In the genomic region with DNA sequence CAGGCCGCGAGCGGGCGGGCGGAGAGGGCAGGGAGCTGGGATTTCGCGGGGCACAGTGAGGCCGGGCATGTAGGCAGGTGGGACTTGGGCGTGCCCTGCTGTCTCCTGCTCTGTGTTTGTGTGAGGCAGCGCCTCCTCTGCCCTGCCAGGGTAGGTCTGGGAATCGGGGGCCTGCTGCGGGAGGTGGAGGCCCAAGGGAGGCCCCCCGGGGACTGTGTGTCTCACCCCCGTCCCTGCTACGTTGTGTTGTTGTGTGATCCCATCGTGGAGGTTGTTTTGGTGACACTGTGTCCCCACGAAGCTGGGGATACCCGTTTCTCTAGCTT, we compare ENCODE assay signal across 13 cellular contexts. TPM values are rescaled to one million over a fixed set of nuclear protein-coding genes. Genes with fewer than 3 reads are reported as not detected.
DNase-seq lines count a peak whose midpoint lies in the region; ATAC-seq, FAIRE-seq and TF ChIP-seq lines count a peak whose summit lies in the region.
"Had no signal": no experiment of that assay in that cellular context is flagged by ENCODE, and none has a peak within 500 bp of the region (broad histone marks: within the 10 kb centered on the region; RNA-seq: fewer than 3 reads in every experiment).

No MANE protein-coding gene starts in this region.

- TF ChIP-seq EP300 in sigmoid colon (IDR thresholded peaks at IDR 0.05): no peak

- no peak for TF ChIP-seq CTCF in AG04450 (IDR thresholded peaks at IDR 0.05; ENCODE audit: low read depth, low read length)
- TF ChIP-seq CTCF in bronchial epithelial cell (IDR thresholded peaks at IDR 0.05; ENCODE audit: insufficient read depth, low read length, severe bottlenecking): peak; percentile 2
- TF ChIP-seq CTCF in kidney (IDR thresholded peaks at IDR 0.05; ENCODE audit: borderline replicate concordance, extremely low read depth, insufficient read depth): no peak
- TF ChIP-seq CTCF in sigmoid colon (IDR thresholded peaks at IDR 0.05): no peak

- H3K27me3 ChIP-seq in AG04450 (ENCODE audit: control insufficient read depth, insufficient read depth, low read length) (peaks cover 23% of the 10 kb centered on the region), bronchial epithelial cell (ENCODE audit: control insufficient read depth, insufficient read depth, low read length) (peaks cover 17% of the 10 kb centered on the region), sigmoid colon (peaks cover 30 to 76% (median 38%) of the 10 kb centered on the region in 3 donors)

- no peak for ATAC-seq in SK-N-SH treated with all-trans-retinoic acid at 6 μM for 48 hours
- ATAC-seq: WTC11 had no signal

- H3K27ac ChIP-seq in AG04450 (ENCODE audit: low read depth, low read length): peak overlapping the region; percentile 11
- H3K27ac ChIP-seq in kidney (ENCODE audit: low read depth in 2 of 2, low read length in 2 of 2): peak overlapping the region; percentile 83 to 84
- peak overlapping the region; percentile 82 to 84 (median 84) for H3K27ac ChIP-seq in sigmoid colon

- POLR2A ChIA-PET in AG04450 (lab: Yijun Ruan, JAX): no interaction called here

- no peak overlapping the region for H3K4me3 Mint-ChIP-seq in activated naive CD4-positive, alpha-beta T cell treated with anti-CD3 and anti-CD28 coated beads, Interleukin-2, amount 10 ng/mL, durations not matched to agents 7 days and 5 days
- H3K4me3 Mint-ChIP-seq: WTC11 had no signal

- H3K27me3 Mint-ChIP-seq in activated naive CD4-positive, alpha-beta T cell treated with anti-CD3 and anti-CD28 coated beads, Interleukin-2, amount 10 ng/mL, durations not matched to agents 7 days and 5 days: peaks cover 63% of the 10 kb centered on the region

- CTCF ChIA-PET in AG04450 (lab: Charles Lee): interaction anchor here (0.8 to 1.9 kb wide), 2 partner anchors 73 to 356 kb away, joined by 3 to 10 read pairs; no protein-coding TSS in a partner anchor
- CTCF ChIA-PET in activated naive CD4-positive, alpha-beta T cell treated with anti-CD3 and anti-CD28 coated beads, Interleukin-2, amount 10 ng/mL, durations not matched to agents 7 days and 5 days (lab: Charles Lee): no interaction called here

- FAIRE-seq in bronchial epithelial cell (lab: Jason Lieb, UNC) (no peak), kidney (lab: Jason Lieb, UNC) (no peak), H54 (lab: Jason Lieb, UNC) (no peak)

- intact Hi-C loops in kidney (cut with DNase I): no loop called here
- intact Hi-C loops in sigmoid colon (cut with DNase I): no loop called here

- DNase-seq in AG04450 (ENCODE audit: low read depth, low spot score): no peak
- DNase-seq in bronchial epithelial cell (ENCODE audit: low read depth): no peak
- no peak for DNase-seq in kidney
- DNase-seq in sigmoid colon: peak; percentile 82
- DNase-seq in NCI-H2081 (lab: John Stamatoyannopoulos, UW): no peak
- no peak for DNase-seq in activated naive CD4-positive, alpha-beta T cell treated with anti-CD3 and anti-CD28 coated beads, Interleukin-2, amount 10 ng/mL, durations not matched to agents 7 days and 5 days
- DNase-seq in H54 (ENCODE audit: insufficient read length, low spot score): no peak
- DNase-seq: DMS79, NCI-H187 had no signal

- H3K9me3 ChIP-seq in AG04450 (ENCODE audit: control insufficient read depth, insufficient read depth, low read length) (no peaks in the 10 kb centered on the region), kidney (ENCODE audit: control insufficient read depth in 1 of 2, low read length in 2 of 2) (no peaks in the 10 kb centered on the region), sigmoid colon (no peaks in the 10 kb centered on the region)

- no peaks in the 10 kb centered on the region for H3K36me3 ChIP-seq in bronchial epithelial cell (ENCODE audit: control insufficient read depth, insufficient read depth, low read length)
- H3K36me3 ChIP-seq in kidney (ENCODE audit: control insufficient read depth in 1 of 2, insufficient read depth in 2 of 2, low read length in 2 of 2): no peaks in the 10 kb centered on the region
- H3K36me3 ChIP-seq in sigmoid colon: no peaks in the 10 kb centered on the region

- peaks cover 36% of the 10 kb centered on the region for H3K4me1 Mint-ChIP-seq in activated naive CD4-positive, alpha-beta T cell treated with anti-CD3 and anti-CD28 coated beads, Interleukin-2, amount 10 ng/mL, durations not matched to agents 7 days and 5 days

- 38 to 65% methylated on average over 18 of the region's 18 CpGs for WGBS in sigmoid colon, 2 donors

- TF ChIP-seq POLR2A in sigmoid colon (IDR thresholded peaks at IDR 0.05) (peak in 1 of 2 donors; percentile 21), H54 (IDR thresholded peaks at IDR 0.05; ENCODE audit: low read depth, low read length) (no peak)

- H3K4me3 ChIP-seq in AG04450 (ENCODE audit: low read depth, low read length) (no peak overlapping the region), bronchial epithelial cell (ENCODE audit: low read depth, low read length) (no peak overlapping the region), kidney (ENCODE audit: low read length in 2 of 2) (peak overlapping the region in 1 of 2 donors; percentile 28), sigmoid colon (peak overlapping the region; percentile 34 to 53 (median 47))

- peaks cover 0 to 14% of the 10 kb centered on the region in 2 donors for H3K4me1 ChIP-seq in kidney (ENCODE audit: control insufficient read depth in 1 of 2, insufficient read depth in 1 of 2, low read depth in 1 of 2, low read length in 2 of 2)
- peaks cover 0 to 59% (median 46%) of the 10 kb centered on the region in 4 donors for H3K4me1 ChIP-seq in sigmoid colon

- no peaks in the 10 kb centered on the region for H3K9me3 Mint-ChIP-seq in activated naive CD4-positive, alpha-beta T cell treated with anti-CD3 and anti-CD28 coated beads, Interleukin-2, amount 10 ng/mL, durations not matched to agents 7 days and 5 days
- H3K9me3 Mint-ChIP-seq: WTC11 had no signal

- no peaks in the 10 kb centered on the region for H3K36me3 Mint-ChIP-seq in activated naive CD4-positive, alpha-beta T cell treated with anti-CD3 and anti-CD28 coated beads, Interleukin-2, amount 10 ng/mL, durations not matched to agents 7 days and 5 days
- H3K36me3 Mint-ChIP-seq: WTC11 had no signal

- H3K27ac Mint-ChIP-seq in activated naive CD4-positive, alpha-beta T cell treated with anti-CD3 and anti-CD28 coated beads, Interleukin-2, amount 10 ng/mL, durations not matched to agents 7 days and 5 days: no peak overlapping the region
- H3K27ac Mint-ChIP-seq: progenitor cell of endocrine pancreas had no signal

- peak overlapping the region in 1 of 2 donors; percentile 58 for H3K9ac ChIP-seq in kidney (ENCODE audit: low read length in 2 of 2)

TF ChIP-seq in SK-N-SH treated with all-trans-retinoic acid at 6 μM for 48 hours, 23 proteins besides CTCF, POLR2A, EP300 and RAD21:
- TF ChIP-seq CREB5 (CRISPR knock-in tag; IDR thresholded peaks at IDR 0.05; ENCODE audit: low read depth) (no peak), GLIS3 (CRISPR knock-in tag; IDR thresholded peaks at IDR 0.05) (no peak), ZFP3 (CRISPR knock-in tag; IDR thresholded peaks at IDR 0.05) (no peak)
TF ChIP-seq in SK-N-SH treated with all-trans-retinoic acid at 6 μM for 48 hours: peak in this region for 0.

RNA-seq across cellular contexts. Expression of gene FXYD1, which starts 1.0 kb away (rescaled TPM):
- polyA plus RNA-seq in AG04450 (2011; rRNA removed) (1.3 and 1.4 TPM in 2 replicates), kidney (ENCODE audit: insufficient read depth, low read depth, low replicate concordance) (39.0 TPM), sigmoid colon (10 to 100 TPM in 2 of 3 donors, 1 to 10 TPM in 1; 6.0 to 57.7 (median 15.0) TPM)
- polyA minus RNA-seq in AG04450 (2011; rRNA and poly(A)+ RNA removed): 2.0 TPM in 1 of 2 replicates, not detected in the other
- total RNA-seq in bronchial epithelial cell (not detected in 2 replicates), kidney (31.8 TPM), sigmoid colon (100 to 1,000 TPM in 1 of 4 donors, 10 to 100 TPM in 3; 39.1 to 107 (median 44.6) TPM)
- total RNA-seq: kidney epithelial cell, progenitor cell of endocrine pancreas had no signal

RNA-seq across cellular contexts. Expression of gene FXYD7, which starts 3.5 kb away (rescaled TPM):
- polyA plus RNA-seq in AG04450 (2011; rRNA removed) (not detected in 2 replicates), kidney (ENCODE audit: insufficient read depth, low read depth, low replicate concordance) (not detected), sigmoid colon (1 to 10 TPM in 1 of 3 donors, not detected in 2; 1.7 TPM)
- not detected in 2 replicates for polyA minus RNA-seq in AG04450 (2011; rRNA and poly(A)+ RNA removed)
- total RNA-seq in bronchial epithelial cell (not detected in 2 replicates), kidney (0.94 TPM), sigmoid colon (1 to 10 TPM in 1 of 4 donors, not detected in 3; 3.3 TPM)
- total RNA-seq: kidney epithelial cell, progenitor cell of endocrine pancreas had no signal

RNA-seq across cellular contexts. Expression of gene LGI4, which starts 4.7 kb away (rescaled TPM):
- polyA plus RNA-seq in AG04450 (2011; rRNA removed) (0.07 TPM in 1 of 2 replicates, not detected in the other), kidney (ENCODE audit: insufficient read depth, low read depth, low replicate concordance) (5.1 TPM), sigmoid colon (10 to 100 TPM in 1 of 3 donors, 1 to 10 TPM in 2; 4.2 to 35.7 (median 9.0) TPM)
- polyA minus RNA-seq in AG04450 (2011; rRNA and poly(A)+ RNA removed): 0.48 TPM in 1 of 2 replicates, not detected in the other
- total RNA-seq in bronchial epithelial cell (not detected in 2 replicates), kidney (7.5 TPM), sigmoid colon (10 to 100 TPM; 29.0 to 47.1 (median 35.1) TPM)
- total RNA-seq: kidney epithelial cell, progenitor cell of endocrine pancreas had no signal

RNA-seq across cellular contexts. Expression of gene FXYD5, which starts 15.0 kb away (rescaled TPM):
- polyA plus RNA-seq in AG04450 (2011; rRNA removed) (80.3 and 100 TPM in 2 replicates), kidney (ENCODE audit: insufficient read depth, low read depth, low replicate concordance) (41.9 TPM), sigmoid colon (100 to 1,000 TPM in 1 of 3 donors, 10 to 100 TPM in 2; 18.5 to 102 (median 27.0) TPM)
- 165 and 220 TPM in 2 replicates for polyA minus RNA-seq in AG04450 (2011; rRNA and poly(A)+ RNA removed)
- total RNA-seq in bronchial epithelial cell (11.3 and 12.4 TPM in 2 replicates), kidney (84.5 TPM), sigmoid colon (10 to 100 TPM; 20.1 to 32.4 (median 28.8) TPM)

RNA-seq across cellular contexts. Expression of gene FXYD3, which starts 24.0 kb away (rescaled TPM):
- not detected in 2 replicates for polyA plus RNA-seq in AG04450 (2011; rRNA removed)
- polyA minus RNA-seq in AG04450 (2011; rRNA and poly(A)+ RNA removed): not detected in 2 replicates
- total RNA-seq in bronchial epithelial cell: 309 and 548 TPM in 2 replicates
- 33.7 TPM for total RNA-seq in kidney
- 26.4 TPM for polyA plus RNA-seq in kidney (ENCODE audit: insufficient read depth, low read depth, low replicate concordance)
- 10 to 100 TPM in 2 of 4 donors, 1 to 10 TPM in 2; 3.7 to 15.3 (median 8.2) TPM for total RNA-seq in sigmoid colon
- polyA plus RNA-seq in sigmoid colon: 1,000 to 10,000 TPM; 2,472 to 3,333 (median 2,871) TPM

Comparison
In these comparisons a context has a peak if more than half of its experiments do, and no peak if none do; other contexts are left out.
1. H3K27ac ChIP-seq: peak in every context shown above with its lines; median percentile 84 in kidney; 84 in sigmoid colon; 11 in AG04450.
2. H3K4me3 ChIP-seq: peak in sigmoid colon (4 of 4); none in AG04450 (single experiment) and bronchial epithelial cell (single experiment).
3. RNA of gene FXYD1, which starts 1.0 kb away (total RNA-seq): 39.1 to 107 TPM in sigmoid colon and 31.8 TPM in kidney (single experiment); not detected in bronchial epithelial cell; every median in the first group is over 10 times any median in the second.